In genomic region chr4:149135062-149135461, GRCh38 we compare ENCODE assay signal across 25 cellular contexts.
"Had no signal": no experiment of that assay in that cellular context is flagged by ENCODE, and none has a peak within 500 bp of the region (broad histone marks: within the 10 kb centered on the region; RNA-seq: fewer than 3 reads in every experiment).

No MANE protein-coding gene starts in this region.

- H3K27ac Mint-ChIP-seq: naive thymus-derived CD4-positive, alpha-beta T cell; nephron; neural progenitor cell; stimulated activated memory B cell treated with anti-CD40 and anti-IgM and Interleukin-4, amounts not matched to agents 10 μg/mL and 1 μg/mL and 100 μg/mL, for 72 hours; type B pancreatic cell had no signal

- FAIRE-seq: colon, keratinocyte had no signal

- H3K36me3 Mint-ChIP-seq: naive thymus-derived CD4-positive, alpha-beta T cell; neural progenitor cell; stimulated activated memory B cell treated with anti-CD40 and anti-IgM and Interleukin-4, amounts not matched to agents 10 μg/mL and 1 μg/mL and 100 μg/mL, for 72 hours; type B pancreatic cell had no signal

- H3K27me3 ChIP-seq: dorsolateral prefrontal cortex, gastrocnemius medialis, neural progenitor cell, ovary, sigmoid colon, testis, tibial artery had no signal

- H3K4me2 ChIP-seq: neural progenitor cell had no signal

- DNase-seq: dorsolateral prefrontal cortex; effector CD4-positive, alpha-beta T cell; foreskin fibroblast; gastrocnemius medialis; head of caudate nucleus; mesendoderm; midbrain; naive thymus-derived CD4-positive, alpha-beta T cell; ovary; posterior cingulate gyrus; psoas muscle; right cardiac atrium; sigmoid colon; stimulated activated CD4-positive, alpha-beta T cell treated with anti-CD3 and anti-CD28 coated beads, Interleukin-4, amount 100 ng/mL, for 4 hours; stimulated activated naive CD8-positive, alpha-beta T cell treated with anti-CD3 and anti-CD28 coated beads, Interleukin-15, Interleukin-2, amounts not matched to agents 100 U/mL and 50 U/mL, for 24 hours; substantia nigra; testis; tibial artery had no signal

- H3K27me3 Mint-ChIP-seq: stimulated activated memory B cell treated with anti-CD40 and anti-IgM and Interleukin-4, amounts not matched to agents 10 μg/mL and 1 μg/mL and 100 μg/mL, for 72 hours; type B pancreatic cell had no signal

- H3K4me1 Mint-ChIP-seq: naive thymus-derived CD4-positive, alpha-beta T cell; stimulated activated memory B cell treated with anti-CD40 and anti-IgM and Interleukin-4, amounts not matched to agents 10 μg/mL and 1 μg/mL and 100 μg/mL, for 72 hours had no signal

- H3K9ac ChIP-seq: neural progenitor cell had no signal

- H3K4me3 Mint-ChIP-seq: naive thymus-derived CD4-positive, alpha-beta T cell; nephron; neural progenitor cell; stimulated activated memory B cell treated with anti-CD40 and anti-IgM and Interleukin-4, amounts not matched to agents 10 μg/mL and 1 μg/mL and 100 μg/mL, for 72 hours; type B pancreatic cell had no signal

- H3K9me3 Mint-ChIP-seq: neural progenitor cell, type B pancreatic cell had no signal

- H2AFZ ChIP-seq: neural progenitor cell had no signal

- H3K9me3 ChIP-seq: gastrocnemius medialis, ovary, psoas muscle, testis had no signal

- H3K36me3 ChIP-seq: gastrocnemius medialis, neural progenitor cell, ovary, sigmoid colon, tibial artery had no signal

- H3K27ac ChIP-seq: dorsolateral prefrontal cortex, gastrocnemius medialis, neural progenitor cell, ovary, psoas muscle, sigmoid colon, testis, tibial artery had no signal

- H3K4me1 ChIP-seq: gastrocnemius medialis, psoas muscle, sigmoid colon, testis had no signal

- H3K4me3 ChIP-seq: dorsolateral prefrontal cortex, gastrocnemius medialis, neural progenitor cell, ovary, psoas muscle, sigmoid colon, testis, tibial artery had no signal

- ATAC-seq: esophagus mucosa; gastrocnemius medialis; naive thymus-derived CD4-positive, alpha-beta T cell; psoas muscle; right cardiac atrium; stimulated activated memory B cell treated with anti-CD40 and anti-IgM and Interleukin-4, amounts not matched to agents 10 μg/mL and 1 μg/mL and 100 μg/mL, for 72 hours; stimulated activated naive CD8-positive, alpha-beta T cell treated with anti-CD3 and anti-CD28 coated beads, Interleukin-15, Interleukin-2, amounts not matched to agents 100 U/mL and 50 U/mL, for 24 hours had no signal
